ENCODE assay signal across 1 cellular context in the genomic region with DNA sequence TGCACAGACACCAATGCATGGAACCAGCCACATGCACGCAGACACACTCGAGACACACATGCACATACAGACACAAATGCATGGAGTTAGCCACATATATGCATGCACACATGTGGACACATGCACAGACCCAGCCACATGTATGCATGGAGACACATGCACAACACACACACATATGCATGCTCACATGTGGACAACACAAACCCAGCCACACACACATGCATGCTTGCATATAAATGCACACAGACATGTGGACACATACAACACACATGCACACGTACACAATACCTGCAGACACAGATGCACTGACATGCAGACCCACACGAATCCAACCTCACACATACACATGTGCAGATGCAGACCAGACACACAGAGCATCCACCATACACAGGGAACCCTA.
TF ChIP-seq lines count a peak whose summit lies in the region.

No MANE protein-coding gene starts in this region.

TF ChIP-seq in H1, 55 proteins besides CTCF, POLR2A, EP300 and RAD21:
- no peak for TF ChIP-seq BCL11A (IDR thresholded peaks at IDR 0.05; ENCODE audit: low read depth in 2 of 2, low read length in 2 of 2)
- TF ChIP-seq, protein P1, sequence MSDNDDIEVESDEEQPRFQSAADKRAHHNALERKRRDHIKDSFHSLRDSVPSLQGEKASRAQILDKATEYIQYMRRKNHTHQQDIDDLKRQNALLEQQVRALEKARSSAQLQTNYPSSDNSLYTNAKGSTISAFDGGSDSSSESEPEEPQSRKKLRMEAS (IDR thresholded peaks at IDR 0.05), result no peak
- TF ChIP-seq, protein P2, sequence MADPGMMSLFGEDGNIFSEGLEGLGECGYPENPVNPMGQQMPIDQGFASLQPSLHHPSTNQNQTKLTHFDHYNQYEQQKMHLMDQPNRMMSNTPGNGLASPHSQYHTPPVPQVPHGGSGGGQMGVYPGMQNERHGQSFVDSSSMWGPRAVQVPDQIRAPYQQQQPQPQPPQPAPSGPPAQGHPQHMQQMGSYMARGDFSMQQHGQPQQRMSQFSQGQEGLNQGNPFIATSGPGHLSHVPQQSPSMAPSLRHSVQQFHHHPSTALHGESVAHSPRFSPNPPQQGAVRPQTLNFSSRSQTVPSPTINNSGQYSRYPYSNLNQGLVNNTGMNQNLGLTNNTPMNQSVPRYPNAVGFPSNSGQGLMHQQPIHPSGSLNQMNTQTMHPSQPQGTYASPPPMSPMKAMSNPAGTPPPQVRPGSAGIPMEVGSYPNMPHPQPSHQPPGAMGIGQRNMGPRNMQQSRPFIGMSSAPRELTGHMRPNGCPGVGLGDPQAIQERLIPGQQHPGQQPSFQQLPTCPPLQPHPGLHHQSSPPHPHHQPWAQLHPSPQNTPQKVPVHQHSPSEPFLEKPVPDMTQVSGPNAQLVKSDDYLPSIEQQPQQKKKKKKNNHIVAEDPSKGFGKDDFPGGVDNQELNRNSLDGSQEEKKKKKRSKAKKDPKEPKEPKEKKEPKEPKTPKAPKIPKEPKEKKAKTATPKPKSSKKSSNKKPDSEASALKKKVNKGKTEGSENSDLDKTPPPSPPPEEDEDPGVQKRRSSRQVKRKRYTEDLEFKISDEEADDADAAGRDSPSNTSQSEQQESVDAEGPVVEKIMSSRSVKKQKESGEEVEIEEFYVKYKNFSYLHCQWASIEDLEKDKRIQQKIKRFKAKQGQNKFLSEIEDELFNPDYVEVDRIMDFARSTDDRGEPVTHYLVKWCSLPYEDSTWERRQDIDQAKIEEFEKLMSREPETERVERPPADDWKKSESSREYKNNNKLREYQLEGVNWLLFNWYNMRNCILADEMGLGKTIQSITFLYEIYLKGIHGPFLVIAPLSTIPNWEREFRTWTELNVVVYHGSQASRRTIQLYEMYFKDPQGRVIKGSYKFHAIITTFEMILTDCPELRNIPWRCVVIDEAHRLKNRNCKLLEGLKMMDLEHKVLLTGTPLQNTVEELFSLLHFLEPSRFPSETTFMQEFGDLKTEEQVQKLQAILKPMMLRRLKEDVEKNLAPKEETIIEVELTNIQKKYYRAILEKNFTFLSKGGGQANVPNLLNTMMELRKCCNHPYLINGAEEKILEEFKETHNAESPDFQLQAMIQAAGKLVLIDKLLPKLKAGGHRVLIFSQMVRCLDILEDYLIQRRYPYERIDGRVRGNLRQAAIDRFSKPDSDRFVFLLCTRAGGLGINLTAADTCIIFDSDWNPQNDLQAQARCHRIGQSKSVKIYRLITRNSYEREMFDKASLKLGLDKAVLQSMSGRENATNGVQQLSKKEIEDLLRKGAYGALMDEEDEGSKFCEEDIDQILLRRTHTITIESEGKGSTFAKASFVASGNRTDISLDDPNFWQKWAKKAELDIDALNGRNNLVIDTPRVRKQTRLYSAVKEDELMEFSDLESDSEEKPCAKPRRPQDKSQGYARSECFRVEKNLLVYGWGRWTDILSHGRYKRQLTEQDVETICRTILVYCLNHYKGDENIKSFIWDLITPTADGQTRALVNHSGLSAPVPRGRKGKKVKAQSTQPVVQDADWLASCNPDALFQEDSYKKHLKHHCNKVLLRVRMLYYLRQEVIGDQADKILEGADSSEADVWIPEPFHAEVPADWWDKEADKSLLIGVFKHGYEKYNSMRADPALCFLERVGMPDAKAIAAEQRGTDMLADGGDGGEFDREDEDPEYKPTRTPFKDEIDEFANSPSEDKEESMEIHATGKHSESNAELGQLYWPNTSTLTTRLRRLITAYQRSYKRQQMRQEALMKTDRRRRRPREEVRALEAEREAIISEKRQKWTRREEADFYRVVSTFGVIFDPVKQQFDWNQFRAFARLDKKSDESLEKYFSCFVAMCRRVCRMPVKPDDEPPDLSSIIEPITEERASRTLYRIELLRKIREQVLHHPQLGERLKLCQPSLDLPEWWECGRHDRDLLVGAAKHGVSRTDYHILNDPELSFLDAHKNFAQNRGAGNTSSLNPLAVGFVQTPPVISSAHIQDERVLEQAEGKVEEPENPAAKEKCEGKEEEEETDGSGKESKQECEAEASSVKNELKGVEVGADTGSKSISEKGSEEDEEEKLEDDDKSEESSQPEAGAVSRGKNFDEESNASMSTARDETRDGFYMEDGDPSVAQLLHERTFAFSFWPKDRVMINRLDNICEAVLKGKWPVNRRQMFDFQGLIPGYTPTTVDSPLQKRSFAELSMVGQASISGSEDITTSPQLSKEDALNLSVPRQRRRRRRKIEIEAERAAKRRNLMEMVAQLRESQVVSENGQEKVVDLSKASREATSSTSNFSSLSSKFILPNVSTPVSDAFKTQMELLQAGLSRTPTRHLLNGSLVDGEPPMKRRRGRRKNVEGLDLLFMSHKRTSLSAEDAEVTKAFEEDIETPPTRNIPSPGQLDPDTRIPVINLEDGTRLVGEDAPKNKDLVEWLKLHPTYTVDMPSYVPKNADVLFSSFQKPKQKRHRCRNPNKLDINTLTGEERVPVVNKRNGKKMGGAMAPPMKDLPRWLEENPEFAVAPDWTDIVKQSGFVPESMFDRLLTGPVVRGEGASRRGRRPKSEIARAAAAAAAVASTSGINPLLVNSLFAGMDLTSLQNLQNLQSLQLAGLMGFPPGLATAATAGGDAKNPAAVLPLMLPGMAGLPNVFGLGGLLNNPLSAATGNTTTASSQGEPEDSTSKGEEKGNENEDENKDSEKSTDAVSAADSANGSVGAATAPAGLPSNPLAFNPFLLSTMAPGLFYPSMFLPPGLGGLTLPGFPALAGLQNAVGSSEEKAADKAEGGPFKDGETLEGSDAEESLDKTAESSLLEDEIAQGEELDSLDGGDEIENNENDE (IDR thresholded peaks at IDR 0.05; ENCODE audit: insufficient replicate concordance, low read length), result no peak
